In the genomic region with DNA sequence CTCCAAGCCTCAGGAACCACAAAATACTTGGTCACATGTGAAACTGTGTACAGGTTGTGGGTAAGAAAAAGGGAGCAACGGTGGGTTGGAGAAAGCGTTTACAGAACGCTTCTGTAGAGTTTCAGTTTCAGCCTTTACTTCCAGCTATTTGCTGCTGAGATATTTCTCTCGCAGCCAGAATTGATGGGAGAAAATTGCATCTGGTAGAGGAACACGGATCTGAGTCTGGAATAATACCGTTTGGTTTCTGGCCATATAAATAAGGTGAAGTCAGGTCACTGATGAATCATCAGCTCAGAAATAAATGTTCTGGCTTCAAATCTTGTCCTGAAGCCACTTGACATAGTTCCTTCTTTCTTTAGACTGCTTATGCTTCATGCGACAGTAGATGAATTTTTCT, we compare ENCODE assay signal across 11 cellular contexts. TPM values are rescaled to one million over a fixed set of nuclear protein-coding genes. Genes with fewer than 3 reads are reported as not detected.
A peak's percentile ranks its signal among the peaks of the same experiment; 100 is the strongest.
DNase-seq lines count a peak whose midpoint lies in the region; TF ChIP-seq lines count a peak whose summit lies in the region.
"Had no signal": no experiment of that assay in that cellular context is flagged by ENCODE, and none has a peak within 500 bp of the region (broad histone marks: within the 10 kb centered on the region; RNA-seq: fewer than 3 reads in every experiment).

No MANE protein-coding gene starts in this region.

- H4K20me1 ChIP-seq in osteoblast (ENCODE audit: insufficient read depth, low read length), result no peaks in the 10 kb centered on the region

- H3K27me3 Mint-ChIP-seq in CD14-positive monocyte (ENCODE audit: low read depth in 3 of 3), result peaks cover 0 to 4% (median 0%) of the 10 kb centered on the region in 3 donors

- no peaks in the 10 kb centered on the region for H3K9me3 Mint-ChIP-seq in CD14-positive monocyte
- H3K9me3 Mint-ChIP-seq: WTC11 had no signal

- H2AFZ ChIP-seq in osteoblast (ENCODE audit: low read length), result peak overlapping the region; percentile 91

- no peaks in the 10 kb centered on the region for H3K79me2 ChIP-seq in osteoblast (ENCODE audit: insufficient read depth, low read length)

- H3K4me1 ChIP-seq in osteoblast (ENCODE audit: insufficient read depth, low read length), result peaks cover 2% of the 10 kb centered on the region

- peak overlapping the region in 21 of 59 donors; percentile 2 to 77 (median 18) for H3K27ac ChIP-seq in dorsolateral prefrontal cortex
- H3K27ac ChIP-seq in osteoblast (ENCODE audit: low read depth, low read length), result no peak overlapping the region

- H3K4me3 ChIP-seq in LNCaP clone FGC (ENCODE audit: low read depth, low read length) (0 out of 2 replicates have a peak overlapping the region, but pooled peaks have one; percentile 17), dorsolateral prefrontal cortex (peak overlapping the region in 34 of 59 donors; percentile 0 to 48 (median 22)), osteoblast (ENCODE audit: insufficient read depth, low read length) (peak overlapping the region; percentile 74)

- DNase-seq in CD14-positive monocyte (ENCODE audit: low spot score) (no peak), LNCaP clone FGC (ENCODE audit: low read depth) (peak; percentile 47), dorsolateral prefrontal cortex (no peak), osteoblast (ENCODE audit: insufficient read length, low spot score, missing footprints) (no peak), NCI-H2081 (lab: John Stamatoyannopoulos, UW) (no peak), glomerular visceral epithelial cell (ENCODE audit: extremely low spot score) (no peak), NCI-H146 (lab: John Stamatoyannopoulos, UW) (no peak)
- no peak for DNase-seq in stimulated activated naive CD4-positive, alpha-beta T cell (lab: John Stamatoyannopoulos, UW)
- DNase-seq: glutamatergic neuron had no signal

- peaks cover 36% of the 10 kb centered on the region for H3K4me1 Mint-ChIP-seq in CD14-positive monocyte

- H3K36me3 Mint-ChIP-seq in CD14-positive monocyte, result no peaks in the 10 kb centered on the region
- H3K36me3 Mint-ChIP-seq: activated naive CD8-positive, alpha-beta T cell; WTC11 had no signal

- H3K27ac Mint-ChIP-seq in CD14-positive monocyte, result peak overlapping the region; percentile 36 to 89 (median 76)
- H3K27ac Mint-ChIP-seq: activated naive CD8-positive, alpha-beta T cell; WTC11 had no signal

- intact Hi-C loops in CD14-positive monocyte (cut with micrococcal nuclease), result no loop called here
- intact Hi-C loops in dorsolateral prefrontal cortex (cut with DNase I), result no loop called here

- TF ChIP-seq CTCF in CD14-positive monocyte (IDR thresholded peaks at IDR 0.05) (no peak), LNCaP clone FGC (IDR thresholded peaks at IDR 0.05; ENCODE audit: control insufficient read depth, extremely low read depth, insufficient read depth) (no peak), dorsolateral prefrontal cortex (IDR thresholded peaks at IDR 0.05 in 54 of 56, conservative IDR thresholded peaks at IDR 0.05 in 2 of 56; ENCODE audit: low read depth in 1 of 56, partially characterized antibody in 56 of 56) (no peak), osteoblast (IDR thresholded peaks at IDR 0.05; ENCODE audit: extremely low read depth, low read depth, low read length) (no peak)

- no peaks in the 10 kb centered on the region for H3K36me3 ChIP-seq in osteoblast (ENCODE audit: insufficient read depth, low read length)

- H3K27me3 ChIP-seq in dorsolateral prefrontal cortex, result no peaks in the 10 kb centered on the region
- H3K27me3 ChIP-seq in osteoblast (ENCODE audit: insufficient read depth, low read length), result peaks cover 2% of the 10 kb centered on the region

- no peaks in the 10 kb centered on the region for H3K9me3 ChIP-seq in osteoblast (ENCODE audit: low read depth, low read length)

- peak overlapping the region; percentile 91 for H3K4me2 ChIP-seq in osteoblast (ENCODE audit: insufficient read depth, low read length)

- H3K4me3 Mint-ChIP-seq in CD14-positive monocyte, result peak overlapping the region; percentile 40 to 64
- H3K4me3 Mint-ChIP-seq: activated naive CD8-positive, alpha-beta T cell; WTC11 had no signal

RNA-seq across cellular contexts. Expression of a gene that starts 20.3 kb away (rescaled TPM):
- 1 to 10 TPM; 4.1 to 5.3 TPM for polyA plus RNA-seq in CD14-positive monocyte
- total RNA-seq in dorsolateral prefrontal cortex, result 1 to 10 TPM; 2.0 to 8.9 (median 5.3) TPM
- total RNA-seq in osteoblast, result 5.3 and 5.4 TPM in 2 replicates

Comparison
In these comparisons a context has a peak if more than half of its experiments do, and no peak if none do; other contexts are left out.
1. H3K4me3 ChIP-seq: peak in every context shown above with its lines; median percentile 74 in osteoblast; 22 in dorsolateral prefrontal cortex; 17 in LNCaP clone FGC.